ENCODE assay signal across 11 cellular contexts in genomic region chr17:57603541-57603940, GRCh38.
DNase-seq lines count a peak whose midpoint lies in the region; ATAC-seq and TF ChIP-seq lines count a peak whose summit lies in the region.
"Had no signal": no experiment of that assay in that cellular context is flagged by ENCODE, and none has a peak within 500 bp of the region (broad histone marks: within the 10 kb centered on the region; RNA-seq: fewer than 3 reads in every experiment).

No MANE protein-coding gene starts in this region.

- H3K4me3 ChIP-seq in GM12865 (ENCODE audit: low read depth, low read length): no peak overlapping the region

- POLR2A ChIA-PET in CD4-positive, alpha-beta T cell (lab: Charles Lee): no interaction called here
- POLR2A ChIA-PET in activated CD8-positive, alpha-beta T cell treated with anti-CD3 and anti-CD28 coated beads for 36 hours (lab: Charles Lee): interaction anchor here (1.0 kb wide), 1 partner anchor 12 kb away, joined by 3 read pairs; no protein-coding TSS in a partner anchor

- CTCF ChIA-PET in CD4-positive, alpha-beta T cell (lab: Charles Lee): no interaction called here
- CTCF ChIA-PET in activated CD8-positive, alpha-beta T cell treated with anti-CD3 and anti-CD28 coated beads for 36 hours (lab: Charles Lee): interaction anchor here (0.6 to 1.7 kb wide), 3 partner anchors 68 to 361 kb away, joined by 3 to 9 read pairs (median 4); no protein-coding TSS in a partner anchor

- no peak for TF ChIP-seq CTCF in CD4-positive, alpha-beta T cell (IDR thresholded peaks at IDR 0.05)
- TF ChIP-seq CTCF in GM12865 (IDR thresholded peaks at IDR 0.05; ENCODE audit: insufficient read depth, low read depth, low read length, missing control alignments): no peak
- no peak for TF ChIP-seq CTCF in activated CD8-positive, alpha-beta T cell treated with anti-CD3 and anti-CD28 coated beads for 36 hours (IDR thresholded peaks at IDR 0.05)
- no peak for TF ChIP-seq CTCF in natural killer cell (IDR thresholded peaks at IDR 0.05)

- no peaks in the 10 kb centered on the region for H3K9me3 Mint-ChIP-seq in CD4-positive, alpha-beta T cell
- no peaks in the 10 kb centered on the region for H3K9me3 Mint-ChIP-seq in activated CD8-positive, alpha-beta T cell treated with anti-CD3 and anti-CD28 coated beads for 36 hours
- no peaks in the 10 kb centered on the region for H3K9me3 Mint-ChIP-seq in natural killer cell
- H3K9me3 Mint-ChIP-seq: HFFc6 had no signal

- H3K27ac Mint-ChIP-seq in CD4-positive, alpha-beta T cell: peak overlapping the region; percentile 79
- peak overlapping the region; percentile 93 for H3K27ac Mint-ChIP-seq in activated CD8-positive, alpha-beta T cell treated with anti-CD3 and anti-CD28 coated beads for 36 hours
- H3K27ac Mint-ChIP-seq in natural killer cell: peak overlapping the region; percentile 80 to 89
- H3K27ac Mint-ChIP-seq: HFFc6 had no signal

- no peaks in the 10 kb centered on the region for H3K27me3 ChIP-seq in CD4-positive, alpha-beta T cell (ENCODE audit: control insufficient read depth, insufficient read depth, low read length)

- H3K27ac ChIP-seq in CD4-positive, alpha-beta T cell (ENCODE audit: low read depth, low read length): peak overlapping the region; percentile 47

- no peaks in the 10 kb centered on the region for H3K9me3 ChIP-seq in CD4-positive, alpha-beta T cell (ENCODE audit: control insufficient read depth, low read length)

- H3K4me3 Mint-ChIP-seq in CD4-positive, alpha-beta T cell: no peak overlapping the region
- peak overlapping the region; percentile 40 for H3K4me3 Mint-ChIP-seq in activated CD8-positive, alpha-beta T cell treated with anti-CD3 and anti-CD28 coated beads for 36 hours
- H3K4me3 Mint-ChIP-seq in natural killer cell: peak overlapping the region; percentile 54
- H3K4me3 Mint-ChIP-seq: HFFc6 had no signal

- DNase-seq in CD4-positive, alpha-beta T cell: no peak
- DNase-seq in GM12865 (ENCODE audit: low read depth): peak; percentile 13
- no peak for DNase-seq in activated CD8-positive, alpha-beta T cell treated with anti-CD3 and anti-CD28 coated beads for 36 hours
- no peak for DNase-seq in natural killer cell
- no peak for DNase-seq in NCI-H1092 treated with DMSO at 0.1 percent for 48 hours (lab: John Stamatoyannopoulos, UW)
- DNase-seq in A172 (ENCODE audit: low spot score): no peak
- DNase-seq: foreskin fibroblast, HFFc6, mammary epithelial cell had no signal

- peaks cover 83% of the 10 kb centered on the region for H3K4me1 Mint-ChIP-seq in CD4-positive, alpha-beta T cell (ENCODE audit: low read depth)
- H3K4me1 Mint-ChIP-seq in activated CD8-positive, alpha-beta T cell treated with anti-CD3 and anti-CD28 coated beads for 36 hours (ENCODE audit: low read depth): peaks cover 95% of the 10 kb centered on the region
- peaks cover 65 to 84% of the 10 kb centered on the region in 2 donors for H3K4me1 Mint-ChIP-seq in natural killer cell

- ATAC-seq in CD4-positive, alpha-beta T cell (ENCODE audit: poor library complexity): no peak
- ATAC-seq in activated CD8-positive, alpha-beta T cell treated with anti-CD3 and anti-CD28 coated beads for 36 hours: no peak
- ATAC-seq in natural killer cell: no peak
- no peak for ATAC-seq in GM18907 (IDR thresholded peaks at IDR 0.05; ENCODE audit: unreplicated experiment)
- no peak for ATAC-seq in HG03565 (IDR thresholded peaks at IDR 0.05; ENCODE audit: unreplicated experiment)

- no peaks in the 10 kb centered on the region for H3K36me3 Mint-ChIP-seq in CD4-positive, alpha-beta T cell (ENCODE audit: low read depth)
- H3K36me3 Mint-ChIP-seq in activated CD8-positive, alpha-beta T cell treated with anti-CD3 and anti-CD28 coated beads for 36 hours (ENCODE audit: low read depth): peaks cover 10% of the 10 kb centered on the region
- no peaks in the 10 kb centered on the region for H3K36me3 Mint-ChIP-seq in natural killer cell

- intact Hi-C loops in CD4-positive, alpha-beta T cell (cut with DNase I, micrococcal nuclease): no loop called here
- intact Hi-C loops in activated CD8-positive, alpha-beta T cell treated with anti-CD3 and anti-CD28 coated beads for 36 hours (cut with micrococcal nuclease): loop anchor here (5.0 to 10.0 kb wide), 3 partner anchors 69 to 146 kb away; partner anchors contain the start of gene CCDC182
- intact Hi-C loops in natural killer cell (cut with micrococcal nuclease): no loop called here

- H3K27me3 Mint-ChIP-seq in CD4-positive, alpha-beta T cell: no peaks in the 10 kb centered on the region
- H3K27me3 Mint-ChIP-seq in activated CD8-positive, alpha-beta T cell treated with anti-CD3 and anti-CD28 coated beads for 36 hours: no peaks in the 10 kb centered on the region
- H3K27me3 Mint-ChIP-seq in natural killer cell (ENCODE audit: low read depth in 2 of 2): no peaks in the 10 kb centered on the region
